Comparison of ENCODE assay signal across 20 cellular contexts in genomic region chr1:79235221-79236002, GRCh38.
DNase-seq lines count a peak whose midpoint lies in the region; ATAC-seq and TF ChIP-seq lines count a peak whose summit lies in the region.
"Had no signal": no experiment of that assay in that cellular context is flagged by ENCODE, and none has a peak within 500 bp of the region (broad histone marks: within the 10 kb centered on the region; RNA-seq: fewer than 3 reads in every experiment).

No MANE protein-coding gene starts in this region.

- peaks cover 6% of the 10 kb centered on the region; the same call in 1 of the 2 replicates for H3K4me1 ChIP-seq in GM23338 (ENCODE audit: insufficient read depth)
- H3K4me1 ChIP-seq: colonic mucosa, left ventricle myocardium inferior, suprapubic skin had no signal

- H3K9me3 Mint-ChIP-seq in GM23338 = peaks cover 25% of the 10 kb centered on the region
- no peaks in the 10 kb centered on the region for H3K9me3 Mint-ChIP-seq in osteocyte (ENCODE audit: unreplicated experiment)

- no peak for TF ChIP-seq CTCF in GM23338 (conservative IDR thresholded peaks at IDR 0.05; ENCODE audit: low read depth in 2 of 2)
- TF ChIP-seq CTCF in fibroblast of pulmonary artery (IDR thresholded peaks at IDR 0.05; ENCODE audit: low read length, missing control alignments) = no peak
- no peak for TF ChIP-seq CTCF in osteocyte (IDR thresholded peaks at IDR 0.05)

- H3K27me3 Mint-ChIP-seq in GM23338 (ENCODE audit: insufficient read depth, low read depth, poor library complexity) (no peaks in the 10 kb centered on the region), osteocyte (ENCODE audit: unreplicated experiment) (no peaks in the 10 kb centered on the region)
- H3K27me3 Mint-ChIP-seq: activated CD4-positive, alpha-beta memory T cell treated with anti-CD3 and anti-CD28 coated beads, Interleukin-2, amount 10 ng/mL, durations not matched to agents 7 days and 5 days had no signal

- H3K27ac Mint-ChIP-seq in GM23338 = peak overlapping the region; percentile 79
- H3K27ac Mint-ChIP-seq in osteocyte (ENCODE audit: unreplicated experiment) = peak overlapping the region; percentile 63
- H3K27ac Mint-ChIP-seq: activated CD4-positive, alpha-beta memory T cell treated with anti-CD3 and anti-CD28 coated beads, Interleukin-2, amount 10 ng/mL, durations not matched to agents 7 days and 5 days; activated T-cell treated with anti-CD3 and anti-CD28 coated beads, Interleukin-2, amount 50 U/mL, for 72 hours had no signal

- H3F3A ChIP-seq in GM23338 (replicated peaks; ENCODE audit: low read depth) = no peaks in the 10 kb centered on the region

- DNase-seq in GM23338 (ENCODE audit: low spot score) (peak; percentile 8), SK-MEL-5 (ENCODE audit: low read depth, low spot score) (peak; percentile 65), fibroblast of pulmonary artery (ENCODE audit: low read depth) (peak; percentile 52), osteocyte (ENCODE audit: extremely low spot score, unreplicated experiment) (no peak)
- no peak for DNase-seq in effector CD8-positive, alpha-beta T cell (lab: John Stamatoyannopoulos, UW)
- DNase-seq in activated effector memory CD4-positive, alpha-beta T cell treated with Interleukin-2 at 50 U/mL for 16 hours = no peak
- no peak for DNase-seq in effector CD4-positive, alpha-beta T cell
- DNase-seq: activated CD4-positive, alpha-beta memory T cell treated with anti-CD3 and anti-CD28 coated beads, Interleukin-2, amount 10 ng/mL, durations not matched to agents 7 days and 5 days; activated T-cell treated with anti-CD3 and anti-CD28 coated beads, Interleukin-2, amount 50 U/mL, for 72 hours; colonic mucosa; Kasumi-1; left ventricle myocardium inferior; NCI-H1436; NCI-H510A treated with DMSO at 0.1 percent for 48 hours; OCI-M1; stimulated activated CD4-positive, alpha-beta T cell treated with anti-CD3 and anti-CD28 coated beads, Interleukin-2, amount 100 ng/mL, for 24 hours had no signal

- H3K36me3 Mint-ChIP-seq in GM23338 (ENCODE audit: low read depth) = peaks cover 29% of the 10 kb centered on the region
- no peaks in the 10 kb centered on the region for H3K36me3 Mint-ChIP-seq in osteocyte (ENCODE audit: unreplicated experiment)

- H3K4me1 Mint-ChIP-seq in GM23338 = peaks cover 25% of the 10 kb centered on the region
- H3K4me1 Mint-ChIP-seq in osteocyte (ENCODE audit: unreplicated experiment) = peaks cover 19% of the 10 kb centered on the region
- H3K4me1 Mint-ChIP-seq: activated CD4-positive, alpha-beta memory T cell treated with anti-CD3 and anti-CD28 coated beads, Interleukin-2, amount 10 ng/mL, durations not matched to agents 7 days and 5 days had no signal

- H3K9me2 ChIP-seq in GM23338 (ENCODE audit: insufficient read depth) = 0 out of 2 replicates have a peak, but pooled peaks cover 10% of the 10 kb centered on the region

- in situ Hi-C loops in SK-MEL-5 (cut with HindIII; ENCODE audit: low pct_unique_long_range_greater_than_20kb, low sequenced_read_pairs) = no loop called here

- ATAC-seq in GM23338 (peak; percentile 68), GM21447 (IDR thresholded peaks at IDR 0.05; ENCODE audit: unreplicated experiment) (no peak)
- ATAC-seq: activated T-cell treated with anti-CD3 and anti-CD28 coated beads, Interleukin-2, amount 50 U/mL, for 72 hours; esophagus mucosa had no signal

- H3K4me3 Mint-ChIP-seq in GM23338 (no peak overlapping the region), osteocyte (ENCODE audit: unreplicated experiment) (no peak overlapping the region)
- H3K4me3 Mint-ChIP-seq: activated CD4-positive, alpha-beta memory T cell treated with anti-CD3 and anti-CD28 coated beads, Interleukin-2, amount 10 ng/mL, durations not matched to agents 7 days and 5 days; activated T-cell treated with anti-CD3 and anti-CD28 coated beads, Interleukin-2, amount 50 U/mL, for 72 hours had no signal

- H3K4me2 ChIP-seq in GM23338 = peak overlapping the region; percentile 10; the same call in 1 of the 2 replicates

- H3K79me2 ChIP-seq in GM23338 (replicated peaks; ENCODE audit: insufficient read depth) = no peaks in the 10 kb centered on the region

- peaks cover 5% of the 10 kb centered on the region for H3K36me3 ChIP-seq in GM23338 (ENCODE audit: insufficient read depth)
- H3K36me3 ChIP-seq: colonic mucosa, left ventricle myocardium inferior, right atrium auricular region, suprapubic skin had no signal

- H3K27ac ChIP-seq in GM23338 (ENCODE audit: low read depth) = no peak overlapping the region
- H3K27ac ChIP-seq: colonic mucosa, left ventricle myocardium inferior, right atrium auricular region, suprapubic skin had no signal

- no peak overlapping the region for H3K4me3 ChIP-seq in GM23338
- peak overlapping the region; percentile 6 for H3K4me3 ChIP-seq in fibroblast of pulmonary artery (replicated peaks; ENCODE audit: low read depth, low read length)
- H3K4me3 ChIP-seq: colonic mucosa, left ventricle myocardium inferior, right atrium auricular region, suprapubic skin had no signal

- H2AFZ ChIP-seq in GM23338 = peak overlapping the region; percentile 12; the same call in 1 of the 2 replicates

- no peaks in the 10 kb centered on the region for H3K27me3 ChIP-seq in GM23338 (ENCODE audit: insufficient read depth)
- H3K27me3 ChIP-seq: colonic mucosa, right atrium auricular region, suprapubic skin had no signal

- H4K20me1 ChIP-seq in GM23338 (replicated peaks; ENCODE audit: insufficient read depth) = no peaks in the 10 kb centered on the region

TF ChIP-seq in GM23338, 12 proteins besides CTCF, POLR2A, EP300 and RAD21 (continues in another document):
- TF ChIP-seq ZNF462 (CRISPR knock-in tag; IDR thresholded peaks at IDR 0.05) = no peak
- no peak for TF ChIP-seq ZNF114 (CRISPR knock-in tag; IDR thresholded peaks at IDR 0.05)
- no peak for TF ChIP-seq EZH2 (IDR thresholded peaks at IDR 0.05; ENCODE audit: low read depth, unreplicated experiment)

Comparison
In these comparisons a context has a peak if more than half of its experiments do, and no peak if none do; other contexts are left out.
1. DNase-seq: peak in GM23338 (single experiment), SK-MEL-5 (single experiment) and fibroblast of pulmonary artery (single experiment); none in osteocyte (single experiment), effector CD8-positive, alpha-beta T cell (single experiment), activated effector memory CD4-positive, alpha-beta T cell treated with Interleukin-2 at 50 U/mL for 16 hours (single experiment) and effector CD4-positive, alpha-beta T cell (single experiment).